In genomic region chr4:149999485-150000074, GRCh38 we compare ENCODE assay signal across 9 cellular contexts.
DNase-seq lines count a peak whose midpoint lies in the region; ATAC-seq and TF ChIP-seq lines count a peak whose summit lies in the region.
"Had no signal": no experiment of that assay in that cellular context is flagged by ENCODE, and none has a peak within 500 bp of the region (broad histone marks: within the 10 kb centered on the region; RNA-seq: fewer than 3 reads in every experiment).

No MANE protein-coding gene starts in this region.

- no peaks in the 10 kb centered on the region for H3K4me1 Mint-ChIP-seq in Caco-2 (ENCODE audit: low read depth, unreplicated experiment)
- no peaks in the 10 kb centered on the region for H3K4me1 Mint-ChIP-seq in stimulated activated naive CD8-positive, alpha-beta T cell treated with anti-CD3 and anti-CD28 coated beads, Interleukin-15, amount 100 ng/mL, for 72 hours

- peak in 1 of 2 experiments; percentile 31 for DNase-seq in Caco-2
- DNase-seq in HAP-1 (ENCODE audit: low spot score in 2 of 2): peak; percentile 62 to 79
- peak; percentile 70 for DNase-seq in NCI-H526 treated with DMSO at 0.1 percent for 48 hours (lab: John Stamatoyannopoulos, UW)
- DNase-seq in brain microvascular endothelial cell: peak; percentile 68
- peak; percentile 82 for DNase-seq in kidney glomerular epithelial cell (lab: John Stamatoyannopoulos, UW)
- no peak for DNase-seq in upper lobe of left lung
- no peak for DNase-seq in suprapubic skin (ENCODE audit: low spot score in 2 of 2)
- no peak for DNase-seq in stimulated activated naive CD8-positive, alpha-beta T cell treated with anti-CD3 and anti-CD28 coated beads, Interleukin-15, amount 100 ng/mL, for 72 hours

- TF ChIP-seq CTCF in Caco-2 (IDR thresholded peaks at IDR 0.05; ENCODE audit: insufficient read depth in 1 of 2, low read depth in 1 of 2, low read length in 1 of 2, severe bottlenecking in 1 of 2, unreplicated experiment in 1 of 2): peak; percentile 54 to 64
- peak; percentile 89 for TF ChIP-seq CTCF in brain microvascular endothelial cell (IDR thresholded peaks at IDR 0.05; ENCODE audit: low read depth, low read length, missing control alignments)
- TF ChIP-seq CTCF in upper lobe of left lung (IDR thresholded peaks at IDR 0.05): peak in 5 of 6 experiments; percentile 31 to 52 (median 47)
- peak in 1 of 2 donors; percentile 66 for TF ChIP-seq CTCF in suprapubic skin (IDR thresholded peaks at IDR 0.05)

- H3K27ac Mint-ChIP-seq in Caco-2 (ENCODE audit: unreplicated experiment): no peak overlapping the region
- no peak overlapping the region for H3K27ac Mint-ChIP-seq in stimulated activated naive CD8-positive, alpha-beta T cell treated with anti-CD3 and anti-CD28 coated beads, Interleukin-15, amount 100 ng/mL, for 72 hours

- no peaks in the 10 kb centered on the region for H3K36me3 Mint-ChIP-seq in Caco-2 (ENCODE audit: insufficient read depth, unreplicated experiment)

- H3K27ac ChIP-seq in brain microvascular endothelial cell (no peak overlapping the region), upper lobe of left lung (no peak overlapping the region), suprapubic skin (no peak overlapping the region)
- H3K27ac ChIP-seq: neutrophil had no signal

- H3K36me3 ChIP-seq in Caco-2 (ENCODE audit: control insufficient read depth, insufficient read depth, low read length) (no peaks in the 10 kb centered on the region), HAP-1 (replicated peaks) (no peaks in the 10 kb centered on the region), brain microvascular endothelial cell (replicated peaks) (no peaks in the 10 kb centered on the region), upper lobe of left lung (no peaks in the 10 kb centered on the region), suprapubic skin (no peaks in the 10 kb centered on the region)
- H3K36me3 ChIP-seq: neutrophil had no signal

- intact Hi-C loops in Caco-2 (cut with micrococcal nuclease; ENCODE audit: unreplicated experiment): loop anchor here (1.0 kb wide), 2 partner anchors 210 to 244 kb away; no protein-coding TSS in a partner anchor

- CTCF ChIA-PET in Caco-2 (lab: Charles Lee): interaction anchor here (1.1 kb wide), 1 partner anchor 210 kb away, joined by 4 read pairs; no protein-coding TSS in a partner anchor

- POLR2A ChIA-PET in Caco-2 (lab: Charles Lee): no interaction called here

- in situ Hi-C loops in HAP-1 (cut with MboI; ENCODE audit: low sequenced_read_pairs): loop anchor here (10.0 to 25.0 kb wide), 2 partner anchors 215 to 863 kb away; no protein-coding TSS in a partner anchor
- in situ Hi-C loops in brain microvascular endothelial cell (cut with HindIII; ENCODE audit: low pct_ligation_motif_present, low sequenced_read_pairs): loop anchor here (25.0 kb wide), 1 partner anchor 213 kb away; no protein-coding TSS in a partner anchor

- no TSS peak for BruUV-seq in Caco-2 (replicated peaks; lab: Mats Ljungman, UMichigan)

- TF ChIP-seq POLR2A in upper lobe of left lung (IDR thresholded peaks at IDR 0.05) (no peak), suprapubic skin (IDR thresholded peaks at IDR 0.05) (no peak)

- H3K4me3 ChIP-seq in Caco-2 (ENCODE audit: low read depth, low read length) (no peak overlapping the region), HAP-1 (no peak overlapping the region), brain microvascular endothelial cell (ENCODE audit: low read depth, low read length) (no peak overlapping the region), upper lobe of left lung (no peak overlapping the region), suprapubic skin (no peak overlapping the region)

- H3K9me3 Mint-ChIP-seq in Caco-2 (ENCODE audit: unreplicated experiment): no peaks in the 10 kb centered on the region
- no peaks in the 10 kb centered on the region for H3K9me3 Mint-ChIP-seq in stimulated activated naive CD8-positive, alpha-beta T cell treated with anti-CD3 and anti-CD28 coated beads, Interleukin-15, amount 100 ng/mL, for 72 hours

- 15 to 17% methylated on average over 3 of the region's 3 CpGs for WGBS in upper lobe of left lung, 2 donors
- 14% methylated on average over 3 of the region's 3 CpGs for WGBS in suprapubic skin

- H3K27me3 ChIP-seq in Caco-2 (replicated peaks; ENCODE audit: control insufficient read depth, insufficient read depth, low read length) (no peaks in the 10 kb centered on the region), HAP-1 (ENCODE audit: low read depth) (no peaks in the 10 kb centered on the region), brain microvascular endothelial cell (replicated peaks) (no peaks in the 10 kb centered on the region), upper lobe of left lung (no peaks in the 10 kb centered on the region), suprapubic skin (no peaks in the 10 kb centered on the region)
- H3K27me3 ChIP-seq: neutrophil had no signal

- peak in 1 of 2 donors; percentile 67 for ATAC-seq in upper lobe of left lung (ENCODE audit: low FRiP score in 2 of 2)
- no peak for ATAC-seq in stimulated activated naive CD8-positive, alpha-beta T cell treated with anti-CD3 and anti-CD28 coated beads, Interleukin-15, amount 100 ng/mL, for 72 hours

- H3K27me3 Mint-ChIP-seq in Caco-2 (ENCODE audit: insufficient read depth, unreplicated experiment): no peaks in the 10 kb centered on the region
- peaks cover 25% of the 10 kb centered on the region for H3K27me3 Mint-ChIP-seq in stimulated activated naive CD8-positive, alpha-beta T cell treated with anti-CD3 and anti-CD28 coated beads, Interleukin-15, amount 100 ng/mL, for 72 hours

- no peak overlapping the region for H3K4me3 Mint-ChIP-seq in Caco-2 (ENCODE audit: unreplicated experiment)
- H3K4me3 Mint-ChIP-seq in stimulated activated naive CD8-positive, alpha-beta T cell treated with anti-CD3 and anti-CD28 coated beads, Interleukin-15, amount 100 ng/mL, for 72 hours: no peak overlapping the region

- TF ChIP-seq EP300 in upper lobe of left lung (IDR thresholded peaks at IDR 0.05): no peak
- TF ChIP-seq EP300 in suprapubic skin (IDR thresholded peaks at IDR 0.05): no peak

- H3K4me1 ChIP-seq in Caco-2 (no peaks in the 10 kb centered on the region), HAP-1 (no peaks in the 10 kb centered on the region), upper lobe of left lung (no peaks in the 10 kb centered on the region), suprapubic skin (peaks cover 4% of the 10 kb centered on the region)

- H3K9me3 ChIP-seq in Caco-2: no peaks in the 10 kb centered on the region
- no peaks in the 10 kb centered on the region for H3K9me3 ChIP-seq in HAP-1
- no peaks in the 10 kb centered on the region for H3K9me3 ChIP-seq in upper lobe of left lung
- H3K9me3 ChIP-seq in suprapubic skin: no peaks in the 10 kb centered on the region
- H3K9me3 ChIP-seq: neutrophil had no signal

Comparison
In these comparisons a context has a peak if more than half of its experiments do, and no peak if none do; other contexts are left out.
1. DNase-seq: peak in HAP-1 (2 of 2), NCI-H526 treated with DMSO at 0.1 percent for 48 hours (single experiment), brain microvascular endothelial cell (single experiment) and kidney glomerular epithelial cell (single experiment); none in upper lobe of left lung (0 of 2), suprapubic skin (0 of 2) and stimulated activated naive CD8-positive, alpha-beta T cell treated with anti-CD3 and anti-CD28 coated beads, Interleukin-15, amount 100 ng/mL, for 72 hours (0 of 2).